Comparison of ENCODE assay signal across 9 cellular contexts in genomic region chr3:50323614-50324199, GRCh38. TPM values are rescaled to one million over a fixed set of nuclear protein-coding genes. Genes with fewer than 3 reads are reported as not detected.
DNase-seq lines count a peak whose midpoint lies in the region; ATAC-seq and TF ChIP-seq lines count a peak whose summit lies in the region.
"Had no signal": no experiment of that assay in that cellular context is flagged by ENCODE, and none has a peak within 500 bp of the region (broad histone marks: within the 10 kb centered on the region; RNA-seq: fewer than 3 reads in every experiment).

No MANE protein-coding gene starts in this region.

- H3K36me3 ChIP-seq in esophagus squamous epithelium (peaks cover 0 to 34% (median 0%) of the 10 kb centered on the region in 3 donors), aorta (ENCODE audit: control insufficient read depth in 1 of 2, insufficient read depth in 2 of 2, low read length in 1 of 2) (no peaks in the 10 kb centered on the region)

- H3K4me3 Mint-ChIP-seq in nephron: peak overlapping the region in 2 of 3 experiments; percentile 80 to 92

- 43 to 52% methylated on average over 1 to 3 of the region's 5 CpGs for WGBS in esophagus squamous epithelium, 2 donors
- 69 to 70% methylated on average over 5 of the region's 5 CpGs for WGBS in aorta, 2 donors

- H3K4me3 ChIP-seq in esophagus squamous epithelium: peak overlapping the region in 1 of 4 donors; percentile 23
- no peak overlapping the region for H3K4me3 ChIP-seq in aorta (ENCODE audit: low read length in 2 of 2)

- intact Hi-C loops in esophagus squamous epithelium (cut with DNase I): loop anchor here (10.0 kb wide), 1 partner anchor 49 kb away; the partner anchor contains the start of gene LSMEM2
- intact Hi-C loops in aorta (cut with DNase I): no loop called here

- no peak for DNase-seq in activated naive CD4-positive, alpha-beta T cell treated with anti-CD3 and anti-CD28 coated beads, Interleukin-2, amount 50 U/mL, for 72 hours (ENCODE audit: low spot score in 2 of 2)
- no peak for DNase-seq in activated naive CD4-positive, alpha-beta T cell treated with anti-CD3 and anti-CD28 coated beads, Interleukin-2, amount 50 U/mL, for 16 hours
- DNase-seq in esophagus squamous epithelium (lab: John Stamatoyannopoulos, UW) (no peak), aorta (peak in 1 of 2 donors; percentile 63)

- H3K27me3 ChIP-seq in esophagus squamous epithelium (no peaks in the 10 kb centered on the region), aorta (ENCODE audit: control insufficient read depth in 1 of 2, insufficient read depth in 2 of 2, low read length in 1 of 2) (no peaks in the 10 kb centered on the region)

- H3K27ac ChIP-seq in esophagus squamous epithelium (peak overlapping the region; percentile 90 to 98 (median 96)), aorta (ENCODE audit: low read depth in 1 of 2, low read length in 2 of 2) (no peak overlapping the region)

- peak overlapping the region; percentile 49 to 87 for H3K27ac Mint-ChIP-seq in activated naive CD4-positive, alpha-beta T cell treated with anti-CD3 and anti-CD28 coated beads, Interleukin-2, amount 50 U/mL, for 72 hours
- peak overlapping the region; percentile 99 to 100 (median 99) for H3K27ac Mint-ChIP-seq in nephron

- H3K9me3 ChIP-seq in esophagus squamous epithelium: no peaks in the 10 kb centered on the region
- no peaks in the 10 kb centered on the region for H3K9me3 ChIP-seq in aorta (ENCODE audit: control insufficient read depth, low read length)

- H3K4me1 ChIP-seq in esophagus squamous epithelium (peaks cover 54 to 91% (median 56%) of the 10 kb centered on the region in 3 donors), aorta (ENCODE audit: control insufficient read depth in 1 of 2, insufficient read depth in 2 of 2, low read length in 2 of 2) (no peaks in the 10 kb centered on the region)

- H3K9me3 Mint-ChIP-seq in activated naive CD4-positive, alpha-beta T cell treated with anti-CD3 and anti-CD28 coated beads, Interleukin-2, amount 50 U/mL, for 72 hours: no peaks in the 10 kb centered on the region
- H3K9me3 Mint-ChIP-seq in nephron: no peaks in the 10 kb centered on the region
- H3K9me3 Mint-ChIP-seq: endodermal cell had no signal

- H3K4me1 Mint-ChIP-seq in nephron: peaks cover 42% of the 10 kb centered on the region

- no peak for TF ChIP-seq POLR2A in esophagus squamous epithelium (IDR thresholded peaks at IDR 0.05)

- TF ChIP-seq CTCF in esophagus squamous epithelium (IDR thresholded peaks at IDR 0.05): peak in 2 of 6 experiments; percentile 20 to 24
- TF ChIP-seq CTCF in nephron (IDR thresholded peaks at IDR 0.05; ENCODE audit: unreplicated experiment in 3 of 3): no peak

- no peaks in the 10 kb centered on the region for H3K36me3 Mint-ChIP-seq in activated naive CD4-positive, alpha-beta T cell treated with anti-CD3 and anti-CD28 coated beads, Interleukin-2, amount 50 U/mL, for 72 hours
- peaks cover 14% of the 10 kb centered on the region for H3K36me3 Mint-ChIP-seq in nephron (ENCODE audit: low read depth)

- no peak for ATAC-seq in activated naive CD4-positive, alpha-beta T cell treated with anti-CD3 and anti-CD28 coated beads, Interleukin-2, amount 50 U/mL, for 72 hours
- ATAC-seq in aorta (ENCODE audit: low FRiP score) (peak; percentile 1), GM18520 (IDR thresholded peaks at IDR 0.05; ENCODE audit: unreplicated experiment) (no peak), GM18502 (IDR thresholded peaks at IDR 0.05; ENCODE audit: poor library complexity, unreplicated experiment) (no peak), GM21576 (IDR thresholded peaks at IDR 0.05; ENCODE audit: unreplicated experiment) (no peak)

- H3K27me3 Mint-ChIP-seq in nephron (ENCODE audit: low read depth): no peaks in the 10 kb centered on the region

RNA-seq across cellular contexts. Expression of gene HYAL2, which starts 1.2 kb away (rescaled TPM):
- 1 to 10 TPM; 4.2 to 6.1 TPM for total RNA-seq in activated naive CD4-positive, alpha-beta T cell treated with anti-CD3 and anti-CD28 coated beads, Interleukin-2, amount 50 U/mL, for 72 hours
- total RNA-seq in esophagus squamous epithelium (10 to 100 TPM; 36.7 to 68.9 (median 51.5) TPM), aorta (10 to 100 TPM; 52.6 to 71.2 TPM)
- polyA plus RNA-seq in aorta: 10 to 100 TPM in 1 of 2 donors, 1 to 10 TPM in 1; 5.6 to 25.3 TPM

RNA-seq across cellular contexts. Expression of gene TUSC2, which starts 4.3 kb away (rescaled TPM):
- 10 to 100 TPM; 10.7 to 20.1 TPM for total RNA-seq in activated naive CD4-positive, alpha-beta T cell treated with anti-CD3 and anti-CD28 coated beads, Interleukin-2, amount 50 U/mL, for 72 hours
- total RNA-seq in esophagus squamous epithelium: 10 to 100 TPM; 16.0 to 42.9 (median 27.4) TPM
- total RNA-seq in aorta: 10 to 100 TPM; 18.9 to 22.6 TPM
- 10 to 100 TPM; 28.5 to 33.2 TPM for polyA plus RNA-seq in aorta

RNA-seq across cellular contexts. Expression of gene RASSF1, which starts 16.9 kb away (rescaled TPM):
- total RNA-seq in activated naive CD4-positive, alpha-beta T cell treated with anti-CD3 and anti-CD28 coated beads, Interleukin-2, amount 50 U/mL, for 72 hours: 10 to 100 TPM; 68.3 to 83.1 TPM
- 10 to 100 TPM; 11.9 to 31.7 (median 24.9) TPM for total RNA-seq in esophagus squamous epithelium
- total RNA-seq in aorta: 10 to 100 TPM; 41.6 to 43.2 TPM
- 10 to 100 TPM; 33.6 to 42.3 TPM for polyA plus RNA-seq in aorta

RNA-seq across cellular contexts. Expression of gene HYAL1, which starts 20.3 kb away (rescaled TPM):
- under 1 TPM in 1 of 2 donors, not detected in 1; 0.39 TPM for total RNA-seq in activated naive CD4-positive, alpha-beta T cell treated with anti-CD3 and anti-CD28 coated beads, Interleukin-2, amount 50 U/mL, for 72 hours
- total RNA-seq in esophagus squamous epithelium (1 to 10 TPM; 1.8 to 8.9 (median 4.8) TPM), aorta (1 to 10 TPM; 6.9 to 9.3 TPM)
- 1 to 10 TPM; 1.6 TPM for polyA plus RNA-seq in aorta

RNA-seq across cellular contexts. Expression of gene ZMYND10, which starts 21.8 kb away (rescaled TPM):
- 1 to 10 TPM; 1.9 to 4.1 TPM for total RNA-seq in activated naive CD4-positive, alpha-beta T cell treated with anti-CD3 and anti-CD28 coated beads, Interleukin-2, amount 50 U/mL, for 72 hours
- 1 to 10 TPM in 1 of 4 donors, not detected in 3; 1.1 TPM for total RNA-seq in esophagus squamous epithelium
- under 1 TPM; 0.68 to 0.96 TPM for total RNA-seq in aorta
- 1 to 10 TPM in 1 of 2 donors, under 1 TPM in 1; 0.13 to 3.5 TPM for polyA plus RNA-seq in aorta

Comparison
In these comparisons a context has a peak if more than half of its experiments do, and no peak if none do; other contexts are left out.
1. H3K27ac ChIP-seq: peak in esophagus squamous epithelium (4 of 4); none in aorta (0 of 2).
2. RNA of gene HYAL2, which starts 1.2 kb away (total RNA-seq): 52.6 to 71.2 TPM in aorta and 36.7 to 68.9 TPM in esophagus squamous epithelium; 4.2 to 6.1 TPM in activated naive CD4-positive, alpha-beta T cell treated with anti-CD3 and anti-CD28 coated beads, Interleukin-2, amount 50 U/mL, for 72 hours; every median in the first group is over 4 times any median in the second.